Comparison of ENCODE assay signal across 11 cellular contexts in genomic region chrX:20143111-20143510, GRCh38. TPM values are rescaled to one million over a fixed set of nuclear protein-coding genes. Genes with fewer than 3 reads are reported as not detected.
DNase-seq lines count a peak whose midpoint lies in the region; ATAC-seq, FAIRE-seq and TF ChIP-seq lines count a peak whose summit lies in the region.
"Had no signal": no experiment of that assay in that cellular context is flagged by ENCODE, and none has a peak within 500 bp of the region (broad histone marks: within the 10 kb centered on the region; RNA-seq: fewer than 3 reads in every experiment).

No MANE protein-coding gene starts in this region.

- H3K36me3 Mint-ChIP-seq in CD4-positive, CD25-positive, alpha-beta regulatory T cell: peaks cover 8% of the 10 kb centered on the region
- H3K36me3 Mint-ChIP-seq in activated naive CD8-positive, alpha-beta T cell treated with anti-CD3 and anti-CD28 coated beads for 36 hours: peaks cover 20% of the 10 kb centered on the region
- peaks cover 14% of the 10 kb centered on the region for H3K36me3 Mint-ChIP-seq in nephron (ENCODE audit: low read depth)

- H3K4me3 Mint-ChIP-seq in CD4-positive, CD25-positive, alpha-beta regulatory T cell: peak overlapping the region in 3 of 4 donors; percentile 76 to 82 (median 80)
- H3K4me3 Mint-ChIP-seq in activated naive CD8-positive, alpha-beta T cell treated with anti-CD3 and anti-CD28 coated beads for 36 hours: peak overlapping the region; percentile 67
- peak overlapping the region; percentile 61 to 78 (median 71) for H3K4me3 Mint-ChIP-seq in nephron

- TF ChIP-seq CTCF in nephron (IDR thresholded peaks at IDR 0.05; ENCODE audit: unreplicated experiment in 3 of 3): no peak

- H3K4me1 ChIP-seq in CD4-positive, CD25-positive, alpha-beta regulatory T cell (ENCODE audit: control insufficient read depth, insufficient read depth, low read length, poor library complexity, severe bottlenecking): peaks cover 21% of the 10 kb centered on the region

- H3K4me1 Mint-ChIP-seq in CD4-positive, CD25-positive, alpha-beta regulatory T cell: peaks cover 8 to 32% (median 16%) of the 10 kb centered on the region in 4 donors
- peaks cover 30% of the 10 kb centered on the region for H3K4me1 Mint-ChIP-seq in activated naive CD8-positive, alpha-beta T cell treated with anti-CD3 and anti-CD28 coated beads for 36 hours
- peaks cover 16% of the 10 kb centered on the region for H3K4me1 Mint-ChIP-seq in nephron

- ATAC-seq in CD4-positive, CD25-positive, alpha-beta regulatory T cell (ENCODE audit: low read depth in 2 of 2): no peak
- ATAC-seq in HG03460 (IDR thresholded peaks at IDR 0.05; ENCODE audit: unreplicated experiment): no peak
- no peak for ATAC-seq in GM18511 (IDR thresholded peaks at IDR 0.05; ENCODE audit: unreplicated experiment)

- no peak overlapping the region for H3K27ac ChIP-seq in CD4-positive, CD25-positive, alpha-beta regulatory T cell (ENCODE audit: insufficient read depth, low read length, poor library complexity, severe bottlenecking)

- no peak for DNase-seq in CD4-positive, CD25-positive, alpha-beta regulatory T cell
- no peak for DNase-seq in GM19239 (ENCODE audit: insufficient read length, low spot score)
- no peak for DNase-seq in activated naive CD8-positive, alpha-beta T cell treated with anti-CD3 and anti-CD28 coated beads for 36 hours
- no peak for DNase-seq in COLO829 (ENCODE audit: low spot score)
- no peak for DNase-seq in NCI-H2196 treated with DMSO at 0.1 percent for 48 hours (lab: John Stamatoyannopoulos, UW; ENCODE audit: unreplicated experiment)
- DNase-seq: dermis blood vessel endothelial cell, trophoblast cell had no signal

- H3K27me3 Mint-ChIP-seq in CD4-positive, CD25-positive, alpha-beta regulatory T cell: no peaks in the 10 kb centered on the region
- H3K27me3 Mint-ChIP-seq in activated naive CD8-positive, alpha-beta T cell treated with anti-CD3 and anti-CD28 coated beads for 36 hours: no peaks in the 10 kb centered on the region
- H3K27me3 Mint-ChIP-seq in nephron (ENCODE audit: low read depth): no peaks in the 10 kb centered on the region

- no peaks in the 10 kb centered on the region for H3K27me3 ChIP-seq in CD4-positive, CD25-positive, alpha-beta regulatory T cell (ENCODE audit: control insufficient read depth, insufficient read depth, low read length)

- FAIRE-seq in GM19239 (lab: Jason Lieb, UNC): peak; percentile 49

- no peaks in the 10 kb centered on the region for H3K9me3 ChIP-seq in CD4-positive, CD25-positive, alpha-beta regulatory T cell (ENCODE audit: control insufficient read depth in 2 of 2, low read length in 2 of 2)

- H3K4me3 ChIP-seq in CD4-positive, CD25-positive, alpha-beta regulatory T cell (ENCODE audit: low read depth, low read length): no peak overlapping the region

- peak overlapping the region in 2 of 3 donors; percentile 80 to 97 for H3K27ac Mint-ChIP-seq in CD4-positive, CD25-positive, alpha-beta regulatory T cell
- no peak overlapping the region for H3K27ac Mint-ChIP-seq in activated naive CD8-positive, alpha-beta T cell treated with anti-CD3 and anti-CD28 coated beads for 36 hours
- peak overlapping the region in 2 of 3 experiments; percentile 7 to 47 for H3K27ac Mint-ChIP-seq in nephron

- no peaks in the 10 kb centered on the region for H3K9me3 Mint-ChIP-seq in CD4-positive, CD25-positive, alpha-beta regulatory T cell
- no peaks in the 10 kb centered on the region for H3K9me3 Mint-ChIP-seq in activated naive CD8-positive, alpha-beta T cell treated with anti-CD3 and anti-CD28 coated beads for 36 hours
- H3K9me3 Mint-ChIP-seq in nephron: peaks cover 7% of the 10 kb centered on the region

- peaks cover 2% of the 10 kb centered on the region for H3K36me3 ChIP-seq in CD4-positive, CD25-positive, alpha-beta regulatory T cell (ENCODE audit: control insufficient read depth, insufficient read depth, low read length)

RNA-seq across cellular contexts. Expression of gene EIF1AX, which starts 1.5 kb away (rescaled TPM):
- 59.8 TPM for total RNA-seq in CD4-positive, CD25-positive, alpha-beta regulatory T cell
- polyA plus RNA-seq in CD4-positive, CD25-positive, alpha-beta regulatory T cell: 10 to 100 TPM; 40.9 to 81.1 (median 77.1) TPM
- total RNA-seq in activated naive CD8-positive, alpha-beta T cell treated with anti-CD3 and anti-CD28 coated beads for 36 hours: 100 to 1,000 TPM; 214 to 219 TPM

RNA-seq across cellular contexts. Expression of gene MAP7D2, which starts 26.4 kb away (rescaled TPM):
- total RNA-seq in CD4-positive, CD25-positive, alpha-beta regulatory T cell: 0.99 TPM
- under 1 TPM in 2 of 4 donors, not detected in 2; 0.22 to 0.30 TPM for polyA plus RNA-seq in CD4-positive, CD25-positive, alpha-beta regulatory T cell
- total RNA-seq in activated naive CD8-positive, alpha-beta T cell treated with anti-CD3 and anti-CD28 coated beads for 36 hours: under 1 TPM; 0.70 to 0.90 TPM
- total RNA-seq: fibroblast of villous mesenchyme had no signal
